Comparison of ENCODE assay signal across 19 cellular contexts in genomic region chr3:197505796-197506553, GRCh38. TPM values are rescaled to one million over a fixed set of nuclear protein-coding genes. Genes with fewer than 3 reads are reported as not detected.
DNase-seq lines count a peak whose midpoint lies in the region; ATAC-seq and TF ChIP-seq lines count a peak whose summit lies in the region.
"Had no signal": no experiment of that assay in that cellular context is flagged by ENCODE, and none has a peak within 500 bp of the region (broad histone marks: within the 10 kb centered on the region; RNA-seq: fewer than 3 reads in every experiment).

No MANE protein-coding gene starts in this region.

- TF ChIP-seq CTCF in upper lobe of right lung (IDR thresholded peaks at IDR 0.05): no peak

- peak; percentile 66 for ATAC-seq in upper lobe of right lung
- ATAC-seq: activated T-cell treated with anti-CD3 and anti-CD28 coated beads, Interleukin-2, amount 50 U/mL, for 72 hours; gastrocnemius medialis; left lobe of liver had no signal

- H3K27ac ChIP-seq in angular gyrus (ENCODE audit: low read depth, low read length) (peak overlapping the region; percentile 25), upper lobe of right lung (no peak overlapping the region)
- H3K27ac ChIP-seq: epithelial cell of prostate, gastrocnemius medialis, testis, VCaP had no signal

- H3K9me3 ChIP-seq in upper lobe of right lung: no peaks in the 10 kb centered on the region
- H3K9me3 ChIP-seq: gastrocnemius medialis, testis had no signal

- DNase-seq in SIG-M5 treated with dmso at 0.1 percent for 504 hours (lab: John Stamatoyannopoulos, UW; ENCODE audit: unreplicated experiment): peak; percentile 38
- no peak for DNase-seq in SIG-M5 (lab: John Stamatoyannopoulos, UW)
- peak; percentile 77 for DNase-seq in myocyte (ENCODE audit: low read depth)
- peak; percentile 78 for DNase-seq in upper lobe of right lung
- DNase-seq in activated CD8-positive, alpha-beta memory T cell treated with anti-CD3 and anti-CD28 coated beads, Interleukin-2, amount 50 U/mL, for 4 hours: no peak
- DNase-seq in SKM-1 treated with dmso at 0.1 percent for 144 hours (lab: John Stamatoyannopoulos, UW; ENCODE audit: unreplicated experiment): no peak
- DNase-seq in inferior parietal cortex (ENCODE audit: extremely low spot score): no peak
- DNase-seq: activated CD4-positive, alpha-beta T cell treated with anti-CD3 and anti-CD28 coated beads, Interleukin-2, amount 50 U/mL, for 48 hours; activated naive CD8-positive, alpha-beta T cell treated with anti-CD3 and anti-CD28 coated beads, Interleukin-2, amount 10 ng/mL, durations not matched to agents 7 days and 5 days; activated T-cell treated with anti-CD3 and anti-CD28 coated beads, Interleukin-2, amount 50 U/mL, for 72 hours; CD4-positive, alpha-beta T cell; gastrocnemius medialis; small intestine; stimulated activated CD8-positive, alpha-beta memory T cell treated with anti-CD3 and anti-CD28 coated beads, Interleukin-4, amount 100 ng/mL, for 48 hours; testis had no signal

- H3K4me1 ChIP-seq in upper lobe of right lung: no peaks in the 10 kb centered on the region
- H3K4me1 ChIP-seq: gastrocnemius medialis, testis had no signal

- H3K36me3 ChIP-seq in upper lobe of right lung: no peaks in the 10 kb centered on the region
- H3K36me3 ChIP-seq: gastrocnemius medialis had no signal

- intact Hi-C loops in upper lobe of right lung (cut with DNase I): no loop called here

- no peaks in the 10 kb centered on the region for H3K27me3 ChIP-seq in upper lobe of right lung
- H3K27me3 ChIP-seq: testis had no signal

- no peak overlapping the region for H3K4me3 ChIP-seq in upper lobe of right lung
- H3K4me3 ChIP-seq: gastrocnemius medialis, testis had no signal

RNA-seq across cellular contexts. Expression of gene BDH1, which starts 49.8 kb away (rescaled TPM):
- total RNA-seq in myocyte: 0.26 and 0.67 TPM in 2 replicates
- polyA plus RNA-seq in myocyte (2012): 0.78 TPM
- total RNA-seq in upper lobe of right lung: 12.5 TPM

Comparison
In these comparisons a context has a peak if more than half of its experiments do, and no peak if none do; other contexts are left out.
1. DNase-seq: peak in SIG-M5 treated with dmso at 0.1 percent for 504 hours (single experiment), myocyte (single experiment) and upper lobe of right lung (single experiment); none in SIG-M5 (single experiment), activated CD8-positive, alpha-beta memory T cell treated with anti-CD3 and anti-CD28 coated beads, Interleukin-2, amount 50 U/mL, for 4 hours (single experiment), SKM-1 treated with dmso at 0.1 percent for 144 hours (single experiment) and inferior parietal cortex (single experiment).